ENCODE assay signal across 1 cellular context in the genomic region with DNA sequence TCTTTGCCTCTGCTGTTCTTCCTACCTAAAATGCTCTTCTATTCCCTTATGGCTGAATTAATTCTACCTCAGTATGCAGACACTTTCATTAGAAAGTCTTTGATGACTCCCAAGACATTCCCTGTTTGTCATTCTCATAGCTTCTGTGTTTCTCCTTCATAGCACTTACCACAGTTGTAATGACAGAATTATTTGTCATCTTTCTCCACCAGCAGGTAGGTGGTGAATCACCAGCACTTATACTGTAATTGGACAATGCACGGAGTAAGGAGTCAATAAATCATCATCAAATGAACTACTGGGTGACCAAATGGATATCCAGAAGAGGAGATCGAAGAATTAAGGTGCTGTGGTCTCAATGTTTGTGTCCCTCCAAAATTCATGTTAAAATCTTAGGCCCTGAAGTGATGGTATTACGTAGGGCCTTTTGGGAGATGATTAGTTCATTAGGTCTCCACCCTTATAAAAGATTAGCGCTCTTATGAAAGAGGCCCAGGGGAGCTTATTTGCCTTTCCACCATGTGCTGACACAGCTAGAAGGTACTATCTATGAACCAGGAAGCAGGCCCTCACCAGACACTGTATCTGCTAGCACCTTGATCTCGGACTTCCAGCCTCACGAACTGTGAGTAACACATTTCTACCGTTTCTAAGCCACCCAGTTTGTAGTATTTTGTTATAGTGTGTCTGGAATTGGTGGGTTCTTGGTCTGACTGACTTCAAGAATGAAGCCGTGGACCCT.
TF ChIP-seq lines count a peak whose summit lies in the region.

No MANE protein-coding gene starts in this region.

TF ChIP-seq in IMR-90, 13 proteins besides CTCF, POLR2A, EP300 and RAD21:
- TF ChIP-seq, protein P1, sequence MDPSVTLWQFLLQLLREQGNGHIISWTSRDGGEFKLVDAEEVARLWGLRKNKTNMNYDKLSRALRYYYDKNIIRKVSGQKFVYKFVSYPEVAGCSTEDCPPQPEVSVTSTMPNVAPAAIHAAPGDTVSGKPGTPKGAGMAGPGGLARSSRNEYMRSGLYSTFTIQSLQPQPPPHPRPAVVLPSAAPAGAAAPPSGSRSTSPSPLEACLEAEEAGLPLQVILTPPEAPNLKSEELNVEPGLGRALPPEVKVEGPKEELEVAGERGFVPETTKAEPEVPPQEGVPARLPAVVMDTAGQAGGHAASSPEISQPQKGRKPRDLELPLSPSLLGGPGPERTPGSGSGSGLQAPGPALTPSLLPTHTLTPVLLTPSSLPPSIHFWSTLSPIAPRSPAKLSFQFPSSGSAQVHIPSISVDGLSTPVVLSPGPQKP (IDR thresholded peaks at IDR 0.05; ENCODE audit: borderline replicate concordance, low read depth, low read length) = no peak
- TF ChIP-seq CHD1 (IDR thresholded peaks at IDR 0.05; ENCODE audit: low read depth, low read length) (no peak), RCOR1 (IDR thresholded peaks at IDR 0.05; ENCODE audit: insufficient replicate concordance, low read length) (no peak), MAZ (IDR thresholded peaks at IDR 0.05; ENCODE audit: borderline replicate concordance, low read depth, low read length) (no peak), CEBPB (IDR thresholded peaks at IDR 0.05; ENCODE audit: low read depth, low read length) (no peak), SMC3 (IDR thresholded peaks at IDR 0.05; ENCODE audit: low read depth, low read length) (no peak), MAFK (IDR thresholded peaks at IDR 0.05; ENCODE audit: low read depth, low read length) (no peak), RFX5 (IDR thresholded peaks at IDR 0.05; ENCODE audit: low read depth, low read length) (no peak), BHLHE40 (IDR thresholded peaks at IDR 0.05; ENCODE audit: low read depth, low read length) (no peak), FOS (IDR thresholded peaks at IDR 0.05; ENCODE audit: low read depth, low read length) (no peak), NFE2L2 (IDR thresholded peaks at IDR 0.05; ENCODE audit: low read depth, low read length) (no peak), MXI1 (IDR thresholded peaks at IDR 0.05; ENCODE audit: borderline replicate concordance, low read depth, low read length) (no peak)
- TF ChIP-seq, protein P2, sequence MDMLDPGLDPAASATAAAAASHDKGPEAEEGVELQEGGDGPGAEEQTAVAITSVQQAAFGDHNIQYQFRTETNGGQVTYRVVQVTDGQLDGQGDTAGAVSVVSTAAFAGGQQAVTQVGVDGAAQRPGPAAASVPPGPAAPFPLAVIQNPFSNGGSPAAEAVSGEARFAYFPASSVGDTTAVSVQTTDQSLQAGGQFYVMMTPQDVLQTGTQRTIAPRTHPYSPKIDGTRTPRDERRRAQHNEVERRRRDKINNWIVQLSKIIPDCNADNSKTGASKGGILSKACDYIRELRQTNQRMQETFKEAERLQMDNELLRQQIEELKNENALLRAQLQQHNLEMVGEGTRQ (IDR thresholded peaks at IDR 0.05; ENCODE audit: low read depth, low read length) = no peak
